Comparison of ENCODE assay signal across 19 cellular contexts in genomic region chr7:131623154-131623553, GRCh38.
A peak's percentile ranks its signal among the peaks of the same experiment; 100 is the strongest.
DNase-seq lines count a peak whose midpoint lies in the region; ATAC-seq and TF ChIP-seq lines count a peak whose summit lies in the region.
"Had no signal": no experiment of that assay in that cellular context is flagged by ENCODE, and none has a peak within 500 bp of the region (broad histone marks: within the 10 kb centered on the region; RNA-seq: fewer than 3 reads in every experiment).

No MANE protein-coding gene starts in this region.

- peaks cover 9% of the 10 kb centered on the region for H3K4me1 Mint-ChIP-seq in stimulated activated memory B cell treated with anti-CD40 and anti-IgM and Interleukin-4, amounts not matched to agents 10 μg/mL and 1 μg/mL and 100 μg/mL, for 72 hours
- H3K4me1 Mint-ChIP-seq: activated CD4-positive, alpha-beta T cell treated with anti-CD3 and anti-CD28 coated beads for 36 hours had no signal

- no peaks in the 10 kb centered on the region for H3K4me1 ChIP-seq in uterus

- no peak overlapping the region for H3K4me3 Mint-ChIP-seq in stimulated activated memory B cell treated with anti-CD40 and anti-IgM and Interleukin-4, amounts not matched to agents 10 μg/mL and 1 μg/mL and 100 μg/mL, for 72 hours
- H3K4me3 Mint-ChIP-seq: activated CD4-positive, alpha-beta T cell treated with anti-CD3 and anti-CD28 coated beads for 36 hours had no signal

- H3K9me3 ChIP-seq in uterus: no peaks in the 10 kb centered on the region
- H3K9me3 ChIP-seq: BLaER1 treated with 17β-estradiol and CSF1 and Interleukin-3, amounts not matched to agents 10 nM and 100 nM; esophagus muscularis mucosa; SJSA1 had no signal

- no peaks in the 10 kb centered on the region for H3K36me3 Mint-ChIP-seq in stimulated activated memory B cell treated with anti-CD40 and anti-IgM and Interleukin-4, amounts not matched to agents 10 μg/mL and 1 μg/mL and 100 μg/mL, for 72 hours

- TF ChIP-seq CTCF in astrocyte of the spinal cord (IDR thresholded peaks at IDR 0.05; ENCODE audit: low read depth, low read length) (no peak), uterus (IDR thresholded peaks at IDR 0.05) (no peak)

- peak; percentile 48 for ATAC-seq in Right ventricle myocardium inferior
- no peak for ATAC-seq in stimulated activated memory B cell treated with anti-CD40 and anti-IgM and Interleukin-4, amounts not matched to agents 10 μg/mL and 1 μg/mL and 100 μg/mL, for 72 hours
- no peak for ATAC-seq in GM18498 (IDR thresholded peaks at IDR 0.05; ENCODE audit: unreplicated experiment)
- ATAC-seq: activated CD4-positive, alpha-beta T cell treated with anti-CD3 and anti-CD28 coated beads for 36 hours; HCT116; stimulated activated naive CD8-positive, alpha-beta T cell treated with anti-CD3 and anti-CD28 coated beads, Interleukin-15, Interleukin-2, amounts not matched to agents 100 U/mL and 50 U/mL, for 24 hours had no signal

- no peaks in the 10 kb centered on the region for H3K9me3 Mint-ChIP-seq in stimulated activated memory B cell treated with anti-CD40 and anti-IgM and Interleukin-4, amounts not matched to agents 10 μg/mL and 1 μg/mL and 100 μg/mL, for 72 hours

- DNase-seq in astrocyte of the spinal cord (ENCODE audit: low read depth, low spot score): peak; percentile 65
- DNase-seq in Right ventricle myocardium inferior (ENCODE audit: missing footprints): no peak
- DNase-seq in mucosa of gallbladder (ENCODE audit: low spot score): peak; percentile 14
- peak in 1 of 2 donors; percentile 59 for DNase-seq in uterus
- DNase-seq in medulla oblongata (ENCODE audit: extremely low spot score): no peak
- DNase-seq: activated CD4-positive, alpha-beta T cell treated with anti-CD3 and anti-CD28 coated beads for 36 hours; DMS79; mammary epithelial cell; NCI-H2227 treated with DMSO at 0.1 percent for 48 hours; stimulated activated naive CD8-positive, alpha-beta T cell treated with anti-CD3 and anti-CD28 coated beads, Interleukin-15, Interleukin-2, amounts not matched to agents 100 U/mL and 50 U/mL, for 24 hours; T-helper 9 cell had no signal

- H3K4me3 ChIP-seq in astrocyte of the spinal cord (ENCODE audit: low read depth, low read length) (no peak overlapping the region), uterus (no peak overlapping the region)
- H3K4me3 ChIP-seq: BLaER1 treated with 17β-estradiol and CSF1 and Interleukin-3, amounts not matched to agents 10 nM and 100 nM; esophagus muscularis mucosa; SJSA1; skin epidermis had no signal

- intact Hi-C loops in Right ventricle myocardium inferior (cut with DNase I) (loop anchor here (5.0 kb wide), 1 partner anchor 41 kb away; no protein-coding TSS in a partner anchor), uterus (cut with DNase I; ENCODE audit: low total_unique reads) (no loop called here)

- no peaks in the 10 kb centered on the region for H3K27me3 ChIP-seq in uterus
- H3K27me3 ChIP-seq: BLaER1 treated with 17β-estradiol and CSF1 and Interleukin-3, amounts not matched to agents 10 nM and 100 nM; esophagus muscularis mucosa; SJSA1 had no signal

- H3K27me3 Mint-ChIP-seq in stimulated activated memory B cell treated with anti-CD40 and anti-IgM and Interleukin-4, amounts not matched to agents 10 μg/mL and 1 μg/mL and 100 μg/mL, for 72 hours: peaks cover 9% of the 10 kb centered on the region

- in situ Hi-C loops in astrocyte of the spinal cord (cut with HindIII; ENCODE audit: low sequenced_read_pairs): no loop called here

- no peak overlapping the region for H3K27ac Mint-ChIP-seq in stimulated activated memory B cell treated with anti-CD40 and anti-IgM and Interleukin-4, amounts not matched to agents 10 μg/mL and 1 μg/mL and 100 μg/mL, for 72 hours
- H3K27ac Mint-ChIP-seq: activated CD4-positive, alpha-beta T cell treated with anti-CD3 and anti-CD28 coated beads for 36 hours had no signal

- no peaks in the 10 kb centered on the region for H3K36me3 ChIP-seq in uterus
- H3K36me3 ChIP-seq: BLaER1 treated with 17β-estradiol and CSF1 and Interleukin-3, amounts not matched to agents 10 nM and 100 nM; esophagus muscularis mucosa; SJSA1 had no signal

- H3K27ac ChIP-seq in uterus: peak overlapping the region; percentile 14 to 46
- H3K27ac ChIP-seq: BLaER1 treated with 17β-estradiol and CSF1 and Interleukin-3, amounts not matched to agents 10 nM and 100 nM; KMS-11; SJSA1 had no signal

- no peak for TF ChIP-seq POLR2A in uterus (IDR thresholded peaks at IDR 0.05)

Comparison
In these comparisons a context has a peak if more than half of its experiments do, and no peak if none do; other contexts are left out.
1. DNase-seq: peak in astrocyte of the spinal cord (single experiment) and mucosa of gallbladder (single experiment); none in Right ventricle myocardium inferior (single experiment) and medulla oblongata (single experiment).